ENCODE assay signal across 22 cellular contexts in genomic region chr12:86006727-86007126, GRCh38.
"Had no signal": no experiment of that assay in that cellular context is flagged by ENCODE, and none has a peak within 500 bp of the region (broad histone marks: within the 10 kb centered on the region; RNA-seq: fewer than 3 reads in every experiment).

No MANE protein-coding gene starts in this region.

- DNase-seq: activated CD4-positive, alpha-beta T cell treated with anti-CD3 and anti-CD28 coated beads, Interleukin-2, amount 10 ng/mL, durations not matched to agents 7 days and 5 days; activated CD4-positive, CD25-positive, alpha-beta regulatory T cell treated with anti-CD3 and anti-CD28 coated beads, Interleukin-2, amount 50 U/mL, for 72 hours; activated CD8-positive, alpha-beta memory T cell treated with anti-CD3 and anti-CD28 coated beads, Interleukin-2, amount 10 ng/mL, durations not matched to agents 7 days and 5 days; activated CD8-positive, alpha-beta T cell treated with anti-CD3 and anti-CD28 coated beads for 36 hours; activated gamma-delta T cell treated with Interleukin-2 at 50 U/mL for 16 hours; activated T-cell treated with anti-CD3 and anti-CD28 coated beads for 4 hours; aorta; head of caudate nucleus; hypothalamus; left colon; pancreas; psoas muscle; right lobe of liver; stimulated activated CD4-positive, alpha-beta T cell treated with anti-CD3 and anti-CD28 coated beads, Interleukin-1b, Interleukin-23, amount 100 ng/mL, for 48 hours; substantia nigra; thyroid gland; WERI-Rb-1 had no signal

- ATAC-seq: activated CD8-positive, alpha-beta memory T cell treated with anti-CD3 and anti-CD28 coated beads, Interleukin-2, amount 10 ng/mL, durations not matched to agents 7 days and 5 days; activated CD8-positive, alpha-beta T cell treated with anti-CD3 and anti-CD28 coated beads for 36 hours; gastroesophageal sphincter; left colon; natural killer cell treated with Interleukin-12 subunit alpha and Interleukin-12 subunit beta and Interleukin-15 and Interleukin-18, amount 100 ng/mL, for 72 hours; pancreas; psoas muscle; right lobe of liver had no signal

- H3K4me1 ChIP-seq: gastroesophageal sphincter, pancreas, psoas muscle, right lobe of liver, thyroid gland had no signal

- H3K36me3 ChIP-seq: gastroesophageal sphincter, neutrophil, pancreas, right lobe of liver, thyroid gland, WERI-Rb-1 had no signal

- H3K4me3 ChIP-seq: coronary artery, gastroesophageal sphincter, pancreas, psoas muscle, right lobe of liver, skin epidermis, thyroid gland had no signal

- H3K27me3 ChIP-seq: gastroesophageal sphincter, neutrophil, pancreas, right lobe of liver, thyroid gland had no signal

- H3K27ac ChIP-seq: coronary artery, gastroesophageal sphincter, neutrophil, pancreas, psoas muscle, right lobe of liver, skin epidermis, thyroid gland, WERI-Rb-1 had no signal
